In genomic region chr7:111982133-111982532, GRCh38 we compare ENCODE assay signal across 23 cellular contexts.
DNase-seq lines count a peak whose midpoint lies in the region; ATAC-seq and TF ChIP-seq lines count a peak whose summit lies in the region.
"Had no signal": no experiment of that assay in that cellular context is flagged by ENCODE, and none has a peak within 500 bp of the region (broad histone marks: within the 10 kb centered on the region; RNA-seq: fewer than 3 reads in every experiment).

No MANE protein-coding gene starts in this region.

- no peaks in the 10 kb centered on the region for H4K20me1 ChIP-seq in PC-3 (ENCODE audit: low read length)

- TF ChIP-seq CTCF in PC-3 (conservative IDR thresholded peaks at IDR 0.05; ENCODE audit: low read depth, low read length) (no peak), gastroesophageal sphincter (IDR thresholded peaks at IDR 0.05) (no peak), gastrocnemius medialis (IDR thresholded peaks at IDR 0.05 in 4 of 5, conservative IDR thresholded peaks at IDR 0.05 in 1 of 5) (no peak)

- no peak overlapping the region for H2AFZ ChIP-seq in PC-3 (ENCODE audit: low read length)

- H3K4me1 ChIP-seq in PC-3 (ENCODE audit: insufficient read depth, low read length) (peaks cover 46% of the 10 kb centered on the region), gastroesophageal sphincter (peaks cover 0 to 4% (median 0%) of the 10 kb centered on the region in 3 donors), gastrocnemius medialis (peaks cover 0 to 5% of the 10 kb centered on the region in 2 donors)
- H3K4me1 ChIP-seq: HAP-1 had no signal

- H3K27me3 ChIP-seq in PC-3 (ENCODE audit: low read length) (no peaks in the 10 kb centered on the region), gastroesophageal sphincter (no peaks in the 10 kb centered on the region), gastrocnemius medialis (no peaks in the 10 kb centered on the region)

- POLR2A ChIA-PET in PC-3 (lab: Charles Lee; ENCODE audit: unreplicated experiment): no interaction called here

- H3K79me2 ChIP-seq in PC-3 (ENCODE audit: low read length): no peaks in the 10 kb centered on the region

- ATAC-seq in PC-3 (peak; percentile 59), gastroesophageal sphincter (no peak), gastrocnemius medialis (no peak)
- ATAC-seq: GM12878, Panc1 had no signal

- in situ Hi-C loops in KBM-7 (cut with MboI; ENCODE audit: low pct_unique_long_range_greater_than_20kb, low sequenced_read_pairs) (no loop called here), gastrocnemius medialis (cut with MboI; ENCODE audit: low sequenced_read_pairs in 4 of 4) (no loop called here)

- no peak for TF ChIP-seq POLR2A in gastroesophageal sphincter (IDR thresholded peaks at IDR 0.05)
- no peak for TF ChIP-seq POLR2A in gastrocnemius medialis (IDR thresholded peaks at IDR 0.05)

- BruUV-seq in PC-3 (replicated peaks; lab: Mats Ljungman, UMichigan): no TSS peak

- TF ChIP-seq EP300 in gastroesophageal sphincter (IDR thresholded peaks at IDR 0.05): no peak

- intact Hi-C loops in PC-3 (cut with micrococcal nuclease) (no loop called here), gastrocnemius medialis (cut with DNase I; ENCODE audit: low total_unique reads) (no loop called here)

- no peaks in the 10 kb centered on the region for H3K9me3 ChIP-seq in PC-3 (ENCODE audit: low read length)
- H3K9me3 ChIP-seq in gastroesophageal sphincter: no peaks in the 10 kb centered on the region
- no peaks in the 10 kb centered on the region for H3K9me3 ChIP-seq in gastrocnemius medialis
- H3K9me3 ChIP-seq: HAP-1 had no signal

- 57 to 79% methylated on average over 1 of the region's 1 CpG for WGBS in gastroesophageal sphincter (ENCODE audit: low coverage in 1 of 2), 2 donors

- H3K9me2 ChIP-seq in PC-3 (replicated peaks; ENCODE audit: low read length): no peaks in the 10 kb centered on the region

- H3F3A ChIP-seq in PC-3 (ENCODE audit: low read length, unreplicated experiment): no peaks in the 10 kb centered on the region

- DNase-seq in KBM-7 (peak; percentile 4), PC-3 (peak; percentile 85), amniotic epithelial cell (ENCODE audit: low read depth) (peak; percentile 66), iris pigment epithelial cell (ENCODE audit: low read depth) (peak; percentile 51), HPDE6-E6E7 (ENCODE audit: extremely low spot score) (no peak), gastrocnemius medialis (no peak), C1 segment of cervical spinal cord (lab: John Stamatoyannopoulos, UW) (no peak)
- DNase-seq: Calu3; CD8-positive, alpha-beta memory T cell; DND-41; GOT3; Karpas-422; NCI-H2029; NCI-H446 treated with DMSO at 0.1 percent for 48 hours; NCI-H82; NK-92 treated with Interleukin-12 subunit alpha and Interleukin-12 subunit beta, amount 100 ng/mL, for 24 hours; SIG-M5 had no signal

- no peak overlapping the region for H3K9ac ChIP-seq in PC-3 (ENCODE audit: low read length)

- H3K4me2 ChIP-seq in PC-3 (ENCODE audit: low read length): peak overlapping the region; percentile 30

- H3K27ac ChIP-seq in PC-3 (ENCODE audit: low read length) (peak overlapping the region; percentile 54), gastroesophageal sphincter (no peak overlapping the region), gastrocnemius medialis (no peak overlapping the region)
- H3K27ac ChIP-seq: C4-2B, SK-N-MC had no signal

- CTCF ChIA-PET in PC-3 (lab: Charles Lee): no interaction called here

- no peak overlapping the region for H3K4me3 ChIP-seq in PC-3 (ENCODE audit: low read length)
- H3K4me3 ChIP-seq in gastroesophageal sphincter: no peak overlapping the region
- H3K4me3 ChIP-seq in gastrocnemius medialis: no peak overlapping the region
- H3K4me3 ChIP-seq: GM12878, HAP-1, SK-N-MC had no signal

- peaks cover 6% of the 10 kb centered on the region; the same call in 1 of the 2 replicates for H3K36me3 ChIP-seq in PC-3 (ENCODE audit: low read depth, low read length)
- H3K36me3 ChIP-seq in gastroesophageal sphincter: peaks cover 0 to 12% of the 10 kb centered on the region in 2 donors
- H3K36me3 ChIP-seq in gastrocnemius medialis: no peaks in the 10 kb centered on the region
- H3K36me3 ChIP-seq: HAP-1 had no signal

Comparison
In these comparisons a context has a peak if more than half of its experiments do, and no peak if none do; other contexts are left out.
1. DNase-seq: peak in KBM-7 (single experiment), PC-3 (single experiment), amniotic epithelial cell (single experiment) and iris pigment epithelial cell (single experiment); none in HPDE6-E6E7 (single experiment), gastrocnemius medialis (0 of 2) and C1 segment of cervical spinal cord (0 of 14).